In genomic region chr20:58755751-58756524, GRCh38 we compare ENCODE assay signal across 16 cellular contexts.
"Had no signal": no experiment of that assay in that cellular context is flagged by ENCODE, and none has a peak within 500 bp of the region (broad histone marks: within the 10 kb centered on the region; RNA-seq: fewer than 3 reads in every experiment).

No MANE protein-coding gene starts in this region.

- H3K4me3 Mint-ChIP-seq: activated naive CD4-positive, alpha-beta T cell treated with anti-CD3 and anti-CD28 coated beads for 36 hours; central memory CD8-positive, alpha-beta T cell; natural killer cell treated with Interleukin-12 subunit alpha and Interleukin-12 subunit beta and Interleukin-15 and Interleukin-18, amount 100 ng/mL, for 72 hours had no signal

- H3K36me3 ChIP-seq: gastroesophageal sphincter, thyroid gland had no signal

- H3K36me3 Mint-ChIP-seq: natural killer cell treated with Interleukin-12 subunit alpha and Interleukin-12 subunit beta and Interleukin-15 and Interleukin-18, amount 100 ng/mL, for 72 hours had no signal

- ATAC-seq: gastroesophageal sphincter; natural killer cell treated with Interleukin-12 subunit alpha and Interleukin-12 subunit beta and Interleukin-15 and Interleukin-18, amount 100 ng/mL, for 72 hours had no signal

- H3K27ac Mint-ChIP-seq: activated naive CD4-positive, alpha-beta T cell treated with anti-CD3 and anti-CD28 coated beads for 36 hours; natural killer cell treated with Interleukin-12 subunit alpha and Interleukin-12 subunit beta and Interleukin-15 and Interleukin-18, amount 100 ng/mL, for 72 hours had no signal

- H3K4me3 ChIP-seq: gastroesophageal sphincter, thyroid gland had no signal

- H3K4me1 ChIP-seq: gastroesophageal sphincter, thyroid gland had no signal

- H3K9me3 ChIP-seq: gastroesophageal sphincter, thyroid gland had no signal

- H3K27ac ChIP-seq: gastroesophageal sphincter, thyroid gland, VCaP had no signal

- H3K9me3 Mint-ChIP-seq: activated naive CD4-positive, alpha-beta T cell treated with anti-CD3 and anti-CD28 coated beads for 36 hours; central memory CD8-positive, alpha-beta T cell; natural killer cell treated with Interleukin-12 subunit alpha and Interleukin-12 subunit beta and Interleukin-15 and Interleukin-18, amount 100 ng/mL, for 72 hours had no signal

- H3K27me3 ChIP-seq: thyroid gland had no signal

- DNase-seq: activated CD4-positive, alpha-beta T cell treated with anti-CD3 and anti-CD28 coated beads, Interleukin-2, amount 50 U/mL, for 4 hours; activated naive CD4-positive, alpha-beta T cell treated with anti-CD3 and anti-CD28 coated beads for 36 hours; aorta; cortex of kidney; mesenchymal stem cell; occipital lobe; retina; stimulated activated CD4-positive, alpha-beta T cell treated with anti-CD3 and anti-CD28 coated beads, Interleukin-12 subunit alpha, Interleukin-12 subunit beta, amount 100 ng/mL, for 4 hours; stimulated activated CD4-positive, alpha-beta T cell treated with anti-CD3 and anti-CD28 coated beads, Interleukin-1b, Interleukin-23, amount 100 ng/mL, for 48 hours; stimulated activated CD8-positive, alpha-beta memory T cell treated with anti-CD3 and anti-CD28 coated beads, Interleukin-4, amount 100 ng/mL, for 48 hours; stimulated activated naive CD4-positive, alpha-beta T cell; thyroid gland had no signal

- H3K4me1 Mint-ChIP-seq: central memory CD8-positive, alpha-beta T cell had no signal
